Comparison of ENCODE assay signal across 17 cellular contexts in the genomic region with DNA sequence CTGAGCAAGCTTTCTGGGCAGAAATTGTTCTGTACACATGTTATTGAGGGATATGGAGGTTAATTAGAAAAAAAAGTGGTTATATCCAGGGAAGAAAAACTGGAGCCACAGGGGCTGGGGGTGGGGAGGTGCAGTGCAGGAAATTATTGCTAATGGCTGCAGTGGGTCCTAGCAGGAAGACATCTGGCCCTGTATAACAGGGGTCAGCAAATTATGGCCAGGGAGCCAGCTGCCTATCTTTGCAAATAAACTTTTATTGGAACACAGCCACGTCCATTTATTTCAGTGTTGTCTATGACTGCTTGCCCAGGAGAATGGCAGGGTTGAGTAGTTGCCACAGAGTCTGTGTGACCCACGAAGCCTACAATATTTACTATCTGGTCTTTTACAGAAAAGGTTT. TPM values are rescaled to one million over a fixed set of nuclear protein-coding genes. Genes with fewer than 3 reads are reported as not detected.
DNase-seq lines count a peak whose midpoint lies in the region; ATAC-seq and TF ChIP-seq lines count a peak whose summit lies in the region.
"Had no signal": no experiment of that assay in that cellular context is flagged by ENCODE, and none has a peak within 500 bp of the region (broad histone marks: within the 10 kb centered on the region; RNA-seq: fewer than 3 reads in every experiment).

No MANE protein-coding gene starts in this region.

- POLR2A ChIA-PET in SK-N-SH (lab: Yijun Ruan, JAX), result no interaction called here

- no peak for ATAC-seq in SK-N-SH treated with all-trans-retinoic acid at 6 μM for 48 hours
- no peak for ATAC-seq in natural killer cell treated with Interleukin-12 subunit alpha and Interleukin-12 subunit beta and Interleukin-15 and Interleukin-18, amount 100 ng/mL, for 72 hours
- ATAC-seq in activated naive CD4-positive, alpha-beta T cell treated with anti-CD3 and anti-CD28 coated beads, Interleukin-2, amount 50 U/mL, for 72 hours, result no peak
- ATAC-seq: A549; CD8-positive, alpha-beta T cell had no signal

- no peak overlapping the region for H3K4me2 ChIP-seq in SK-N-SH
- H3K4me2 ChIP-seq: A549; BLaER1 treated with 17β-estradiol and CSF1 and Interleukin-3, amounts not matched to agents 10 nM and 100 nM had no signal

- H3K9me3 ChIP-seq in SK-N-SH, result no peaks in the 10 kb centered on the region
- no peaks in the 10 kb centered on the region for H3K9me3 ChIP-seq in sigmoid colon
- H3K9me3 ChIP-seq: A549, Peyer's patch had no signal

- TF ChIP-seq RAD21 in SK-N-SH (IDR thresholded peaks at IDR 0.05; ENCODE audit: low read length), result no peak

- peaks cover 0 to 4% of the 10 kb centered on the region in 2 donors for H3K4me1 Mint-ChIP-seq in natural killer cell treated with Interleukin-12 subunit alpha and Interleukin-12 subunit beta and Interleukin-15 and Interleukin-18, amount 100 ng/mL, for 72 hours (ENCODE audit: low read depth in 2 of 2)

- no peak overlapping the region for H3K4me3 Mint-ChIP-seq in natural killer cell treated with Interleukin-12 subunit alpha and Interleukin-12 subunit beta and Interleukin-15 and Interleukin-18, amount 100 ng/mL, for 72 hours
- H3K4me3 Mint-ChIP-seq: CD8-positive, alpha-beta T cell had no signal

- DNase-seq in SK-N-SH (peak; percentile 47), NCI-H748 (lab: John Stamatoyannopoulos, UW; ENCODE audit: unreplicated experiment) (peak; percentile 90), dermis microvascular lymphatic vessel endothelial cell (ENCODE audit: low read depth in 2 of 2) (peak; percentile 5 to 51), sigmoid colon (no peak)
- no peak for DNase-seq in natural killer cell treated with Interleukin-12 subunit alpha and Interleukin-12 subunit beta and Interleukin-15 and Interleukin-18, amount 100 ng/mL, for 72 hours (ENCODE audit: low spot score)
- no peak for DNase-seq in activated naive CD4-positive, alpha-beta T cell treated with anti-CD3 and anti-CD28 coated beads, Interleukin-2, amount 50 U/mL, for 72 hours (ENCODE audit: low spot score in 2 of 2)
- DNase-seq: CD8-positive, alpha-beta T cell; DMS79 treated with DMSO at 0.1 percent for 48 hours; KG1; NCI-H1694; NCI-H2081 treated with DMSO at 0.1 percent for 48 hours; NCI-H524; NK-92 treated with Interleukin-12 subunit alpha and Interleukin-12 subunit beta, amount 100 ng/mL, for 24 hours; Peyer's patch had no signal

- CTCF ChIA-PET in SK-N-SH (lab: Yijun Ruan, JAX), result interaction anchor here (1.5 to 2.2 kb wide), 2 partner anchors 23 to 65 kb away, joined by 3 to 13 read pairs; a partner anchor contains a TSS

- H3K36me3 Mint-ChIP-seq in natural killer cell treated with Interleukin-12 subunit alpha and Interleukin-12 subunit beta and Interleukin-15 and Interleukin-18, amount 100 ng/mL, for 72 hours, result no peaks in the 10 kb centered on the region
- no peaks in the 10 kb centered on the region for H3K36me3 Mint-ChIP-seq in activated naive CD4-positive, alpha-beta T cell treated with anti-CD3 and anti-CD28 coated beads, Interleukin-2, amount 50 U/mL, for 72 hours
- H3K36me3 Mint-ChIP-seq: CD8-positive, alpha-beta T cell had no signal

- peaks cover 27 to 29% of the 10 kb centered on the region in 2 donors for H3K27me3 Mint-ChIP-seq in natural killer cell treated with Interleukin-12 subunit alpha and Interleukin-12 subunit beta and Interleukin-15 and Interleukin-18, amount 100 ng/mL, for 72 hours

- WGBS in SK-N-SH (ENCODE audit: low lambda C conversion rate), result 0% methylated on average over 2 of the region's 2 CpGs
- WGBS in sigmoid colon, 2 donors, result 6 to 48% methylated on average over 2 of the region's 2 CpGs

- peaks cover 0 to 2% of the 10 kb centered on the region in 2 experiments; a peak in 1 of 4 replicates for H3K4me1 ChIP-seq in SK-N-SH (ENCODE audit: control insufficient read depth in 1 of 2, insufficient read depth in 2 of 2, low read depth in 1 of 2, low read length in 1 of 2)
- no peaks in the 10 kb centered on the region for H3K4me1 ChIP-seq in sigmoid colon
- H3K4me1 ChIP-seq: A549; BLaER1 treated with 17β-estradiol and CSF1 and Interleukin-3, amounts not matched to agents 10 nM and 100 nM; Peyer's patch had no signal

- no peaks in the 10 kb centered on the region for H4K20me1 ChIP-seq in SK-N-SH (ENCODE audit: insufficient read depth)

- H3K27ac ChIP-seq in SK-N-SH (ENCODE audit: low read depth in 2 of 2, low read length in 1 of 2), result peak overlapping the region in 1 of 2 experiments; percentile 67; a peak in 1 of 4 replicates
- H3K27ac ChIP-seq in sigmoid colon, result no peak overlapping the region
- H3K27ac ChIP-seq: A549; BLaER1 treated with 17β-estradiol and CSF1 and Interleukin-3, amounts not matched to agents 10 nM and 100 nM; Peyer's patch had no signal

- H3K4me3 ChIP-seq in SK-N-SH (ENCODE audit: low read depth in 2 of 2, low read length in 1 of 2), result no peak overlapping the region
- H3K4me3 ChIP-seq in sigmoid colon, result no peak overlapping the region
- H3K4me3 ChIP-seq: A549; BLaER1 treated with 17β-estradiol and CSF1 and Interleukin-3, amounts not matched to agents 10 nM and 100 nM; Peyer's patch had no signal

- no peak overlapping the region for H3K27ac Mint-ChIP-seq in natural killer cell treated with Interleukin-12 subunit alpha and Interleukin-12 subunit beta and Interleukin-15 and Interleukin-18, amount 100 ng/mL, for 72 hours
- no peak overlapping the region for H3K27ac Mint-ChIP-seq in activated naive CD4-positive, alpha-beta T cell treated with anti-CD3 and anti-CD28 coated beads, Interleukin-2, amount 50 U/mL, for 72 hours
- H3K27ac Mint-ChIP-seq: CD8-positive, alpha-beta T cell had no signal

- TF ChIP-seq POLR2A in sigmoid colon (IDR thresholded peaks at IDR 0.05), result no peak

- H3K36me3 ChIP-seq in SK-N-SH (replicated peaks in 1 of 2; ENCODE audit: control insufficient read depth in 1 of 2, insufficient read depth in 2 of 2, low read length in 1 of 2) (no peaks in the 10 kb centered on the region), sigmoid colon (no peaks in the 10 kb centered on the region)
- H3K36me3 ChIP-seq: BLaER1 treated with 17β-estradiol and CSF1 and Interleukin-3, amounts not matched to agents 10 nM and 100 nM; Peyer's patch had no signal

- no peak overlapping the region for H2AFZ ChIP-seq in SK-N-SH (ENCODE audit: low read depth)

- H3K9me2 ChIP-seq in SK-N-SH, result no peaks in the 10 kb centered on the region

- H3K9me3 Mint-ChIP-seq in natural killer cell treated with Interleukin-12 subunit alpha and Interleukin-12 subunit beta and Interleukin-15 and Interleukin-18, amount 100 ng/mL, for 72 hours, result no peaks in the 10 kb centered on the region
- H3K9me3 Mint-ChIP-seq in activated naive CD4-positive, alpha-beta T cell treated with anti-CD3 and anti-CD28 coated beads, Interleukin-2, amount 50 U/mL, for 72 hours, result no peaks in the 10 kb centered on the region
- H3K9me3 Mint-ChIP-seq: CD8-positive, alpha-beta T cell had no signal

- TF ChIP-seq CTCF in SK-N-SH (IDR thresholded peaks at IDR 0.05) (no peak), sigmoid colon (IDR thresholded peaks at IDR 0.05) (no peak)

- no peak overlapping the region for H3K9ac ChIP-seq in SK-N-SH
- H3K9ac ChIP-seq: BLaER1 treated with 17β-estradiol and CSF1 and Interleukin-3, amounts not matched to agents 10 nM and 100 nM had no signal

- peaks cover 10% of the 10 kb centered on the region; the same call in 1 of the 2 replicates for H3K27me3 ChIP-seq in SK-N-SH (ENCODE audit: insufficient read depth)
- H3K27me3 ChIP-seq in sigmoid colon, result no peaks in the 10 kb centered on the region
- H3K27me3 ChIP-seq: Peyer's patch had no signal

- TF ChIP-seq EP300 in SK-N-SH (IDR thresholded peaks at IDR 0.05; ENCODE audit: borderline replicate concordance in 1 of 2, low read depth in 1 of 2, low read length in 1 of 2), result no peak
- no peak for TF ChIP-seq EP300 in sigmoid colon (IDR thresholded peaks at IDR 0.05)

- no peaks in the 10 kb centered on the region for H3K79me2 ChIP-seq in SK-N-SH (ENCODE audit: insufficient read depth)

- intact Hi-C loops in sigmoid colon (cut with DNase I), result no loop called here

- no peaks in the 10 kb centered on the region for H3F3A ChIP-seq in SK-N-SH (replicated peaks; ENCODE audit: insufficient read depth)

TF ChIP-seq in SK-N-SH, 30 proteins besides CTCF, POLR2A, EP300 and RAD21 (continues in another document):
- TF ChIP-seq, protein P1, sequence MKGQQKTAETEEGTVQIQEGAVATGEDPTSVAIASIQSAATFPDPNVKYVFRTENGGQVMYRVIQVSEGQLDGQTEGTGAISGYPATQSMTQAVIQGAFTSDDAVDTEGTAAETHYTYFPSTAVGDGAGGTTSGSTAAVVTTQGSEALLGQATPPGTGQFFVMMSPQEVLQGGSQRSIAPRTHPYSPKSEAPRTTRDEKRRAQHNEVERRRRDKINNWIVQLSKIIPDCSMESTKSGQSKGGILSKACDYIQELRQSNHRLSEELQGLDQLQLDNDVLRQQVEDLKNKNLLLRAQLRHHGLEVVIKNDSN (IDR thresholded peaks at IDR 0.05; ENCODE audit: borderline replicate concordance, low read depth), result no peak
- no peak for TF ChIP-seq NRF1 (IDR thresholded peaks at IDR 0.05; ENCODE audit: low read depth, low read length)

TF ChIP-seq in SK-N-SH treated with all-trans-retinoic acid at 6 μM for 48 hours, 23 proteins besides CTCF, POLR2A, EP300 and RAD21 (continues in another document):
- no peak for TF ChIP-seq CSDC2 (CRISPR knock-in tag; IDR thresholded peaks at IDR 0.05)
- TF ChIP-seq, protein P2, sequence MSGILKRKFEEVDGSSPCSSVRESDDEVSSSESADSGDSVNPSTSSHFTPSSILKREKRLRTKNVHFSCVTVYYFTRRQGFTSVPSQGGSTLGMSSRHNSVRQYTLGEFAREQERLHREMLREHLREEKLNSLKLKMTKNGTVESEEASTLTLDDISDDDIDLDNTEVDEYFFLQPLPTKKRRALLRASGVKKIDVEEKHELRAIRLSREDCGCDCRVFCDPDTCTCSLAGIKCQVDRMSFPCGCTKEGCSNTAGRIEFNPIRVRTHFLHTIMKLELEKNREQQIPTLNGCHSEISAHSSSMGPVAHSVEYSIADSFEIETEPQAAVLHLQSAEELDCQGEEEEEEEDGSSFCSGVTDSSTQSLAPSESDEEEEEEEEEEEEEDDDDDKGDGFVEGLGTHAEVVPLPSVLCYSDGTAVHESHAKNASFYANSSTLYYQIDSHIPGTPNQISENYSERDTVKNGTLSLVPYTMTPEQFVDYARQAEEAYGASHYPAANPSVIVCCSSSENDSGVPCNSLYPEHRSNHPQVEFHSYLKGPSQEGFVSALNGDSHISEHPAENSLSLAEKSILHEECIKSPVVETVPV (CRISPR knock-in tag; IDR thresholded peaks at IDR 0.05), result no peak
- no peak for TF ChIP-seq OSR1 (CRISPR knock-in tag; IDR thresholded peaks at IDR 0.05)
- TF ChIP-seq ZNF70 (CRISPR knock-in tag; IDR thresholded peaks at IDR 0.05), result no peak

RNA-seq across cellular contexts. Expression of a gene that starts 23.4 kb away (rescaled TPM):
- 10.9 and 11.1 TPM in 2 replicates for polyA plus RNA-seq in SK-N-SH (2012; rRNA removed)
- polyA plus RNA-seq in SK-N-SH (2012; cell fraction: cytosol; rRNA removed), result 9.4 and 11.8 TPM in 2 replicates
- polyA plus RNA-seq in SK-N-SH (2012; cell fraction: nucleus; rRNA removed), result 8.1 and 9.7 TPM in 2 replicates
- 15.7 and 17.6 TPM in 2 replicates for total RNA-seq in dermis microvascular lymphatic vessel endothelial cell
- 10 to 100 TPM; 52.3 to 70.2 TPM for total RNA-seq in natural killer cell treated with Interleukin-12 subunit alpha and Interleukin-12 subunit beta and Interleukin-15 and Interleukin-18, amount 100 ng/mL, for 72 hours
- 10 to 100 TPM; 53.7 to 99.9 (median 66.9) TPM for total RNA-seq in sigmoid colon
- polyA plus RNA-seq in sigmoid colon, result 10 to 100 TPM; 21.6 to 40.5 (median 32.1) TPM
- total RNA-seq in activated naive CD4-positive, alpha-beta T cell treated with anti-CD3 and anti-CD28 coated beads, Interleukin-2, amount 50 U/mL, for 72 hours, result 100 to 1,000 TPM; 110 to 118 TPM

Comparison
In these comparisons a context has a peak if more than half of its experiments do, and no peak if none do; other contexts are left out.
1. DNase-seq: peak in SK-N-SH (single experiment), NCI-H748 (single experiment) and dermis microvascular lymphatic vessel endothelial cell (2 of 2); none in natural killer cell treated with Interleukin-12 subunit alpha and Interleukin-12 subunit beta and Interleukin-15 and Interleukin-18, amount 100 ng/mL, for 72 hours (single experiment), sigmoid colon (single experiment) and activated naive CD4-positive, alpha-beta T cell treated with anti-CD3 and anti-CD28 coated beads, Interleukin-2, amount 50 U/mL, for 72 hours (0 of 2).